ENCODE assay signal across 11 cellular contexts in the genomic region with DNA sequence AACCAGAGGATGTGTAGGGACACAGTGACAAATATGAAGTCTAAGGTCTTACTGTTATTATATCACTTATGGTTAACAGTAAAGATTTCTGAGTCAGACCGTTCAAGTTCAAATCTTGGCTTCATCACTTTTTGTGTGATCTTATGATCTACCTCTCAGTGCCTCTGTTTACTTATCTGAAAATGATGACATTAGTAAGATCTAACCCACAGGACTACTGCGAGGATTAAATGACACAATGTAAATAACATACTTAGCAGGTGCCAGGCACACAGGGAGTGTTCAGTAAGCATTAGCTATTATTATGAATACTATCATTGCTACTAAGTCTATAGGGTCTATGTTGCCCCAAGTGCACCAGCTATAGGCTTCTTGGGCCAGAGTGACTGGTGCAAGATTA. TPM values are rescaled to one million over a fixed set of nuclear protein-coding genes. Genes with fewer than 3 reads are reported as not detected.
A peak's percentile ranks its signal among the peaks of the same experiment; 100 is the strongest.
DNase-seq lines count a peak whose midpoint lies in the region; ATAC-seq, FAIRE-seq and TF ChIP-seq lines count a peak whose summit lies in the region.
"Had no signal": no experiment of that assay in that cellular context is flagged by ENCODE, and none has a peak within 500 bp of the region (broad histone marks: within the 10 kb centered on the region; RNA-seq: fewer than 3 reads in every experiment).

No MANE protein-coding gene starts in this region.

- DNase-seq in BJ (ENCODE audit: low read depth) (no peak), bronchial epithelial cell (ENCODE audit: low read depth) (peak; percentile 37), medulla oblongata (ENCODE audit: extremely low spot score) (no peak), RCC 7860 (ENCODE audit: low spot score) (no peak)
- DNase-seq: NCI-H1417 treated with DMSO at 0.1 percent for 48 hours had no signal

- no peak overlapping the region for H3K27ac Mint-ChIP-seq in nephron

- H3K4me1 ChIP-seq in KMS-11 (ENCODE audit: low read depth, poor library complexity, severe bottlenecking) = peaks cover 50% of the 10 kb centered on the region

- peak overlapping the region; percentile 98 for H3K4me2 ChIP-seq in KMS-11

- no peak overlapping the region for H2AFZ ChIP-seq in KMS-11 (ENCODE audit: low read depth)

- H3K4me3 Mint-ChIP-seq in nephron = peak overlapping the region; percentile 84 to 87 (median 85)

- H3K4me3 ChIP-seq in BJ (ENCODE audit: low read depth, low read length) (peak overlapping the region; percentile 75), KMS-11 (IDR thresholded peaks at IDR 0.05; ENCODE audit: insufficient read depth, low read depth, low read length) (no peak overlapping the region), bronchial epithelial cell (ENCODE audit: low read depth, low read length) (no peak overlapping the region)

- H3K4me1 Mint-ChIP-seq in nephron = peaks cover 4% of the 10 kb centered on the region

- peaks cover 20% of the 10 kb centered on the region for H3K36me3 Mint-ChIP-seq in nephron (ENCODE audit: low read depth)

- peaks cover 42% of the 10 kb centered on the region for H3K79me2 ChIP-seq in KMS-11 (ENCODE audit: insufficient read depth, low read depth)

- no peak overlapping the region for H3K27ac ChIP-seq in KMS-11
- H3K27ac ChIP-seq: VCaP had no signal

- H3K36me3 ChIP-seq in BJ (ENCODE audit: control insufficient read depth, insufficient read depth, low read length) = peaks cover 40% of the 10 kb centered on the region
- H3K36me3 ChIP-seq in KMS-11 (ENCODE audit: insufficient read depth) = no peaks in the 10 kb centered on the region; the same call in 1 of the 2 replicates
- H3K36me3 ChIP-seq in bronchial epithelial cell (ENCODE audit: control insufficient read depth, insufficient read depth, low read length) = peaks cover 19% of the 10 kb centered on the region

- H3K9me3 Mint-ChIP-seq in nephron = no peaks in the 10 kb centered on the region

- H3K27me3 ChIP-seq in BJ (ENCODE audit: control insufficient read depth, insufficient read depth, low read length) = no peaks in the 10 kb centered on the region
- H3K27me3 ChIP-seq in KMS-11 (ENCODE audit: insufficient read depth, low read depth) = no peaks in the 10 kb centered on the region
- H3K27me3 ChIP-seq in bronchial epithelial cell (ENCODE audit: control insufficient read depth, insufficient read depth, low read length) = no peaks in the 10 kb centered on the region

- POLR2A ChIA-PET in BJ (lab: Charles Lee) = no interaction called here

- H3K27me3 Mint-ChIP-seq in nephron (ENCODE audit: low read depth) = peaks cover 22% of the 10 kb centered on the region

- ATAC-seq in GM18502 (IDR thresholded peaks at IDR 0.05; ENCODE audit: poor library complexity, unreplicated experiment) (no peak), GM19467 (IDR thresholded peaks at IDR 0.05; ENCODE audit: unreplicated experiment) (no peak)

- TF ChIP-seq CTCF in BJ (IDR thresholded peaks at IDR 0.05; ENCODE audit: insufficient read depth, low read depth, low read length) (no peak), KMS-11 (conservative IDR thresholded peaks at IDR 0.05; ENCODE audit: low read depth, low read length) (no peak), bronchial epithelial cell (IDR thresholded peaks at IDR 0.05; ENCODE audit: insufficient read depth, low read length, severe bottlenecking) (no peak), nephron (IDR thresholded peaks at IDR 0.05; ENCODE audit: unreplicated experiment in 3 of 3) (no peak)

- H4K20me1 ChIP-seq in KMS-11 (ENCODE audit: insufficient read depth) = peaks cover 22% of the 10 kb centered on the region

- H3K9ac ChIP-seq in KMS-11 = no peak overlapping the region

- no peak for FAIRE-seq in bronchial epithelial cell (lab: Jason Lieb, UNC)
- FAIRE-seq in RCC 7860 (lab: Jason Lieb, UNC) = no peak
- FAIRE-seq: endothelial cell of umbilical vein had no signal

- CTCF ChIA-PET in BJ (lab: Yijun Ruan, JAX) = interaction anchor here (0.9 to 5.3 kb wide), 8 partner anchors 10 to 101 kb away, joined by 3 to 47 read pairs (median 6); no protein-coding TSS in a partner anchor

RNA-seq across cellular contexts. Expression of a gene that starts 2.0 kb away (rescaled TPM):
- 17.9 and 25.5 TPM in 2 replicates for polyA plus RNA-seq in BJ (2011; rRNA removed)
- 28.0 and 38.3 TPM in 2 replicates for polyA minus RNA-seq in BJ (2011; rRNA and poly(A)+ RNA removed)
- total RNA-seq in bronchial epithelial cell = 2.9 and 7.4 TPM in 2 replicates

RNA-seq across cellular contexts. Expression of a gene that starts 54.7 kb away (rescaled TPM):
- not detected in 2 replicates for polyA plus RNA-seq in BJ (2011; rRNA removed)
- polyA minus RNA-seq in BJ (2011; rRNA and poly(A)+ RNA removed) = not detected in 2 replicates
- not detected in 2 replicates for total RNA-seq in bronchial epithelial cell
- total RNA-seq: endothelial cell of umbilical vein had no signal
- polyA plus RNA-seq: endothelial cell of umbilical vein had no signal
